ENCODE assay signal across 1 cellular context in genomic region chr20:53773792-53774371, GRCh38.
TF ChIP-seq lines count a peak whose summit lies in the region.

No MANE protein-coding gene starts in this region.

TF ChIP-seq in HepG2, 621 proteins besides CTCF, POLR2A, EP300 and RAD21 (continued from another document and continues in another):
- no peak for TF ChIP-seq KDM2A (CRISPR knock-in tag; IDR thresholded peaks at IDR 0.05; ENCODE audit: borderline replicate concordance, low read depth)
- no peak for TF ChIP-seq GRHL1 (CRISPR knock-in tag; conservative IDR thresholded peaks at IDR 0.05)
- TF ChIP-seq, protein P1, sequence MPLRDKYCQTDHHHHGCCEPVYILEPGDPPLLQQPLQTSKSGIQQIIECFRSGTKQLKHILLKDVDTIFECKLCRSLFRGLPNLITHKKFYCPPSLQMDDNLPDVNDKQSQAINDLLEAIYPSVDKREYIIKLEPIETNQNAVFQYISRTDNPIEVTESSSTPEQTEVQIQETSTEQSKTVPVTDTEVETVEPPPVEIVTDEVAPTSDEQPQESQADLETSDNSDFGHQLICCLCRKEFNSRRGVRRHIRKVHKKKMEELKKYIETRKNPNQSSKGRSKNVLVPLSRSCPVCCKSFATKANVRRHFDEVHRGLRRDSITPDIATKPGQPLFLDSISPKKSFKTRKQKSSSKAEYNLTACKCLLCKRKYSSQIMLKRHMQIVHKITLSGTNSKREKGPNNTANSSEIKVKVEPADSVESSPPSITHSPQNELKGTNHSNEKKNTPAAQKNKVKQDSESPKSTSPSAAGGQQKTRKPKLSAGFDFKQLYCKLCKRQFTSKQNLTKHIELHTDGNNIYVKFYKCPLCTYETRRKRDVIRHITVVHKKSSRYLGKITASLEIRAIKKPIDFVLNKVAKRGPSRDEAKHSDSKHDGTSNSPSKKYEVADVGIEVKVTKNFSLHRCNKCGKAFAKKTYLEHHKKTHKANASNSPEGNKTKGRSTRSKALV (CRISPR knock-in tag; IDR thresholded peaks at IDR 0.05), result no peak
- TF ChIP-seq NFKBIZ (CRISPR knock-in tag; IDR thresholded peaks at IDR 0.05), result no peak
- peak; percentile 83; the same call in 1 of the 2 replicates for TF ChIP-seq ZNF383 (CRISPR knock-in tag; IDR thresholded peaks at IDR 0.05; ENCODE audit: borderline replicate concordance)
- no peak for TF ChIP-seq NFIC (IDR thresholded peaks at IDR 0.05; ENCODE audit: low read length)
- TF ChIP-seq REPIN1 (CRISPR knock-in tag; IDR thresholded peaks at IDR 0.05; ENCODE audit: borderline replicate concordance, low read depth), result no peak
- no peak for TF ChIP-seq ZNF563 (CRISPR knock-in tag; IDR thresholded peaks at IDR 0.05)
- TF ChIP-seq ARHGAP35 (CRISPR knock-in tag; IDR thresholded peaks at IDR 0.05; ENCODE audit: borderline replicate concordance), result no peak
- peak; percentile 88 for TF ChIP-seq ZSCAN29 (CRISPR knock-in tag; conservative IDR thresholded peaks at IDR 0.05)
- TF ChIP-seq, protein P2, sequence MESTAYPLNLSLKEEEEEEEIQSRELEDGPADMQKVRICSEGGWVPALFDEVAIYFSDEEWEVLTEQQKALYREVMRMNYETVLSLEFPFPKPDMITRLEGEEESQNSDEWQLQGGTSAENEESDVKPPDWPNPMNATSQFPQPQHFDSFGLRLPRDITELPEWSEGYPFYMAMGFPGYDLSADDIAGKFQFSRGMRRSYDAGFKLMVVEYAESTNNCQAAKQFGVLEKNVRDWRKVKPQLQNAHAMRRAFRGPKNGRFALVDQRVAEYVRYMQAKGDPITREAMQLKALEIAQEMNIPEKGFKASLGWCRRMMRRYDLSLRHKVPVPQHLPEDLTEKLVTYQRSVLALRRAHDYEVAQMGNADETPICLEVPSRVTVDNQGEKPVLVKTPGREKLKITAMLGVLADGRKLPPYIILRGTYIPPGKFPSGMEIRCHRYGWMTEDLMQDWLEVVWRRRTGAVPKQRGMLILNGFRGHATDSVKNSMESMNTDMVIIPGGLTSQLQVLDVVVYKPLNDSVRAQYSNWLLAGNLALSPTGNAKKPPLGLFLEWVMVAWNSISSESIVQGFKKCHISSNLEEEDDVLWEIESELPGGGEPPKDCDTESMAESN (CRISPR knock-in tag; conservative IDR thresholded peaks at IDR 0.05), result no peak
- TF ChIP-seq HDAC1 (CRISPR knock-in tag; IDR thresholded peaks at IDR 0.05), result no peak
- TF ChIP-seq CERS6 (CRISPR knock-in tag; IDR thresholded peaks at IDR 0.05), result no peak
- TF ChIP-seq, protein P3, sequence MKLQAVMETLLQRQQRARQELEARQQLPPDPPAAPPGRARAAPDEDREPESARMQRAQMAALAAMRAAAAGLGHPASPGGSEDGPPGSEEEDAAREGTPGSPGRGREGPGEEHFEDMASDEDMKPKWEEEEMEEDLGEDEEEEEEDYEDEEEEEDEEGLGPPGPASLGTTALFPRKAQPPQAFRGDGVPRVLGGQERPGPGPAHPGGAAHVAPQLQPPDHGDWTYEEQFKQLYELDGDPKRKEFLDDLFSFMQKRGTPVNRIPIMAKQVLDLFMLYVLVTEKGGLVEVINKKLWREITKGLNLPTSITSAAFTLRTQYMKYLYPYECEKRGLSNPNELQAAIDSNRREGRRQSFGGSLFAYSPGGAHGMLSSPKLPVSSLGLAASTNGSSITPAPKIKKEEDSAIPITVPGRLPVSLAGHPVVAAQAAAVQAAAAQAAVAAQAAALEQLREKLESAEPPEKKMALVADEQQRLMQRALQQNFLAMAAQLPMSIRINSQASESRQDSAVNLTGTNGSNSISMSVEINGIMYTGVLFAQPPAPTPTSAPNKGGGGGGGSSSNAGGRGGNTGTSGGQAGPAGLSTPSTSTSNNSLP (IDR thresholded peaks at IDR 0.05; ENCODE audit: low read depth, low read length), result peak; percentile 51; the same call in 1 of the 2 replicates
- no peak for TF ChIP-seq ZNF451 (CRISPR knock-in tag; IDR thresholded peaks at IDR 0.05)
- TF ChIP-seq NFATC3 (CRISPR knock-in tag; IDR thresholded peaks at IDR 0.05), result no peak
- TF ChIP-seq ZNF761 (CRISPR knock-in tag; conservative IDR thresholded peaks at IDR 0.05), result 0 out of 2 replicates have a peak, but pooled peaks have one; percentile 42
- no peak for TF ChIP-seq JUNB (CRISPR knock-in tag; IDR thresholded peaks at IDR 0.05; ENCODE audit: borderline replicate concordance)
- TF ChIP-seq ZNF232 (CRISPR knock-in tag; IDR thresholded peaks at IDR 0.05; ENCODE audit: borderline replicate concordance), result no peak
- no peak for TF ChIP-seq RFX5 (IDR thresholded peaks at IDR 0.05; ENCODE audit: low read depth, low read length)
- TF ChIP-seq ZNF10 (CRISPR knock-in tag; IDR thresholded peaks at IDR 0.05; ENCODE audit: borderline replicate concordance, low read depth), result no peak
- no peak for TF ChIP-seq CHD2 (IDR thresholded peaks at IDR 0.05; ENCODE audit: low read depth, low read length)
- no peak for TF ChIP-seq ATAD3A (CRISPR knock-in tag; IDR thresholded peaks at IDR 0.05)
- TF ChIP-seq, protein P4, sequence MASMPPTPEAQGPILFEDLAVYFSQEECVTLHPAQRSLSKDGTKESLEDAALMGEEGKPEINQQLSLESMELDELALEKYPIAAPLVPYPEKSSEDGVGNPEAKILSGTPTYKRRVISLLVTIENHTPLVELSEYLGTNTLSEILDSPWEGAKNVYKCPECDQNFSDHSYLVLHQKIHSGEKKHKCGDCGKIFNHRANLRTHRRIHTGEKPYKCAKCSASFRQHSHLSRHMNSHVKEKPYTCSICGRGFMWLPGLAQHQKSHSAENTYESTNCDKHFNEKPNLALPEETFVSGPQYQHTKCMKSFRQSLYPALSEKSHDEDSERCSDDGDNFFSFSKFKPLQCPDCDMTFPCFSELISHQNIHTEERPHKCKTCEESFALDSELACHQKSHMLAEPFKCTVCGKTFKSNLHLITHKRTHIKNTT (CRISPR knock-in tag; IDR thresholded peaks at IDR 0.05), result no peak
- no peak for TF ChIP-seq TOPORS (CRISPR knock-in tag; IDR thresholded peaks at IDR 0.05)
- TF ChIP-seq, protein P5, sequence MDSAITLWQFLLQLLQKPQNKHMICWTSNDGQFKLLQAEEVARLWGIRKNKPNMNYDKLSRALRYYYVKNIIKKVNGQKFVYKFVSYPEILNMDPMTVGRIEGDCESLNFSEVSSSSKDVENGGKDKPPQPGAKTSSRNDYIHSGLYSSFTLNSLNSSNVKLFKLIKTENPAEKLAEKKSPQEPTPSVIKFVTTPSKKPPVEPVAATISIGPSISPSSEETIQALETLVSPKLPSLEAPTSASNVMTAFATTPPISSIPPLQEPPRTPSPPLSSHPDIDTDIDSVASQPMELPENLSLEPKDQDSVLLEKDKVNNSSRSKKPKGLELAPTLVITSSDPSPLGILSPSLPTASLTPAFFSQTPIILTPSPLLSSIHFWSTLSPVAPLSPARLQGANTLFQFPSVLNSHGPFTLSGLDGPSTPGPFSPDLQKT (CRISPR knock-in tag; IDR thresholded peaks at IDR 0.05; ENCODE audit: borderline replicate concordance), result no peak
- no peak for TF ChIP-seq ZNF253 (CRISPR knock-in tag; IDR thresholded peaks at IDR 0.05; ENCODE audit: borderline replicate concordance)
- no peak for TF ChIP-seq MBNL3 (CRISPR knock-in tag; conservative IDR thresholded peaks at IDR 0.05)
- TF ChIP-seq, protein P6, sequence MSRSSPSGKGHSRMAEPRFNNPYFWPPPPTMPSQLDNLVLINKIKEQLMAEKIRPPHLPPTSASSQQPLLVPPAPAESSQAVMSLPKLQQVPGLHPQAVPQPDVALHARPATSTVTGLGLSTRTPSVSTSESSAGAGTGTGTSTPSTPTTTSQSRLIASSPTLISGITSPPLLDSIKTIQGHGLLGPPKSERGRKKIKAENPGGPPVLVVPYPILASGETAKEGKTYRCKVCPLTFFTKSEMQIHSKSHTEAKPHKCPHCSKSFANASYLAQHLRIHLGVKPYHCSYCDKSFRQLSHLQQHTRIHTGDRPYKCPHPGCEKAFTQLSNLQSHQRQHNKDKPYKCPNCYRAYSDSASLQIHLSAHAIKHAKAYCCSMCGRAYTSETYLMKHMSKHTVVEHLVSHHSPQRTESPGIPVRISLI (CRISPR knock-in tag; IDR thresholded peaks at IDR 0.05; ENCODE audit: borderline replicate concordance), result peak; percentile 83
- TF ChIP-seq KLF16 (CRISPR knock-in tag; IDR thresholded peaks at IDR 0.05), result 0 out of 4 replicates have a peak, but pooled peaks of 1 of the 2 experiments have one; percentile 30
- TF ChIP-seq, protein P7, sequence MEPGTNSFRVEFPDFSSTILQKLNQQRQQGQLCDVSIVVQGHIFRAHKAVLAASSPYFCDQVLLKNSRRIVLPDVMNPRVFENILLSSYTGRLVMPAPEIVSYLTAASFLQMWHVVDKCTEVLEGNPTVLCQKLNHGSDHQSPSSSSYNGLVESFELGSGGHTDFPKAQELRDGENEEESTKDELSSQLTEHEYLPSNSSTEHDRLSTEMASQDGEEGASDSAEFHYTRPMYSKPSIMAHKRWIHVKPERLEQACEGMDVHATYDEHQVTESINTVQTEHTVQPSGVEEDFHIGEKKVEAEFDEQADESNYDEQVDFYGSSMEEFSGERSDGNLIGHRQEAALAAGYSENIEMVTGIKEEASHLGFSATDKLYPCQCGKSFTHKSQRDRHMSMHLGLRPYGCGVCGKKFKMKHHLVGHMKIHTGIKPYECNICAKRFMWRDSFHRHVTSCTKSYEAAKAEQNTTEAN (CRISPR knock-in tag; conservative IDR thresholded peaks at IDR 0.05), result peak; percentile 76; the same call in 1 of the 2 replicates
- TF ChIP-seq ZNF34 (CRISPR knock-in tag; IDR thresholded peaks at IDR 0.05; ENCODE audit: borderline replicate concordance), result peak; percentile 90; the same call in 1 of the 2 replicates
- TF ChIP-seq MTA3 (CRISPR knock-in tag; IDR thresholded peaks at IDR 0.05), result no peak
- no peak for TF ChIP-seq ZNF549 (CRISPR knock-in tag; IDR thresholded peaks at IDR 0.05)
- TF ChIP-seq TOE1 (CRISPR knock-in tag; IDR thresholded peaks at IDR 0.05), result no peak
- no peak for TF ChIP-seq ZNF260 (CRISPR knock-in tag; IDR thresholded peaks at IDR 0.05; ENCODE audit: borderline replicate concordance, low read depth)
- TF ChIP-seq HNRNPK (IDR thresholded peaks at IDR 0.05; ENCODE audit: low read depth, low read length, poor library complexity, severe bottlenecking), result no peak
- TF ChIP-seq GTF3A (CRISPR knock-in tag; conservative IDR thresholded peaks at IDR 0.05), result 0 out of 2 replicates have a peak, but pooled peaks have one; percentile 50
- no peak for TF ChIP-seq POLR2G (IDR thresholded peaks at IDR 0.05; ENCODE audit: low read depth, low read length)
- TF ChIP-seq ZBTB42 (CRISPR knock-in tag; IDR thresholded peaks at IDR 0.05), result no peak
- 0 out of 2 replicates have a peak, but pooled peaks have one; percentile 37 for TF ChIP-seq ZNF878 (CRISPR knock-in tag; IDR thresholded peaks at IDR 0.05)
- no peak for TF ChIP-seq MTA1 (CRISPR knock-in tag; IDR thresholded peaks at IDR 0.05; ENCODE audit: borderline replicate concordance)
- no peak for TF ChIP-seq ZNF354B (CRISPR knock-in tag; IDR thresholded peaks at IDR 0.05)
- no peak for TF ChIP-seq ZNF296 (CRISPR knock-in tag; conservative IDR thresholded peaks at IDR 0.05)
- TF ChIP-seq DMTF1 (CRISPR knock-in tag; IDR thresholded peaks at IDR 0.05), result no peak
- 0 out of 2 replicates have a peak, but pooled peaks have one; percentile 2 for TF ChIP-seq DMAP1 (CRISPR knock-in tag; IDR thresholded peaks at IDR 0.05)
- TF ChIP-seq ZSCAN22 (CRISPR knock-in tag; IDR thresholded peaks at IDR 0.05), result 0 out of 2 replicates have a peak, but pooled peaks have one; percentile 21
- no peak for TF ChIP-seq ZNF776 (CRISPR knock-in tag; IDR thresholded peaks at IDR 0.05)
- no peak; the same call in 1 of the 2 replicates for TF ChIP-seq ZBTB20 (CRISPR knock-in tag; IDR thresholded peaks at IDR 0.05; ENCODE audit: borderline replicate concordance, low read depth)
- no peak for TF ChIP-seq ADNP (CRISPR knock-in tag; IDR thresholded peaks at IDR 0.05)
- TF ChIP-seq PRMT3 (CRISPR knock-in tag; IDR thresholded peaks at IDR 0.05; ENCODE audit: borderline replicate concordance, low read depth), result no peak
- peak; percentile 77 for TF ChIP-seq ZNF343 (CRISPR knock-in tag; IDR thresholded peaks at IDR 0.05)
- TF ChIP-seq MEIS1 (CRISPR knock-in tag; IDR thresholded peaks at IDR 0.05; ENCODE audit: borderline replicate concordance), result 0 out of 2 replicates have a peak, but pooled peaks have one; percentile 24
- no peak for TF ChIP-seq KAT7 (CRISPR knock-in tag; IDR thresholded peaks at IDR 0.05; ENCODE audit: borderline replicate concordance)
- no peak for TF ChIP-seq SP4 (CRISPR knock-in tag; IDR thresholded peaks at IDR 0.05)
- TF ChIP-seq EHMT2 (IDR thresholded peaks at IDR 0.05; ENCODE audit: borderline replicate concordance, low read depth, low read length), result 0 out of 2 replicates have a peak, but pooled peaks have one; percentile 27
- TF ChIP-seq ZNF264 (CRISPR knock-in tag; IDR thresholded peaks at IDR 0.05), result no peak
